In genomic region chr1:101108123-101108522, GRCh38 we compare ENCODE assay signal across 18 cellular contexts.
A peak's percentile ranks its signal among the peaks of the same experiment; 100 is the strongest.
DNase-seq lines count a peak whose midpoint lies in the region; ATAC-seq and TF ChIP-seq lines count a peak whose summit lies in the region.
"Had no signal": no experiment of that assay in that cellular context is flagged by ENCODE, and none has a peak within 500 bp of the region (broad histone marks: within the 10 kb centered on the region; RNA-seq: fewer than 3 reads in every experiment).

No MANE protein-coding gene starts in this region.

- no peak for TF ChIP-seq CTCF in Loucy (conservative IDR thresholded peaks at IDR 0.05; ENCODE audit: low read length)
- TF ChIP-seq CTCF in spleen (IDR thresholded peaks at IDR 0.05 in 8 of 11, conservative IDR thresholded peaks at IDR 0.05 in 3 of 11) = no peak

- peaks cover 2% of the 10 kb centered on the region for H3K9me3 Mint-ChIP-seq in activated naive CD4-positive, alpha-beta T cell treated with anti-CD3 and anti-CD28 coated beads for 36 hours
- H3K9me3 Mint-ChIP-seq in activated naive CD8-positive, alpha-beta T cell treated with anti-CD3 and anti-CD28 coated beads, Interleukin-2, amount 50 U/mL, for 24 hours = peaks cover 15% of the 10 kb centered on the region
- H3K9me3 Mint-ChIP-seq: nephron progenitor cell had no signal

- DNase-seq in activated naive CD4-positive, alpha-beta T cell treated with anti-CD3 and anti-CD28 coated beads for 36 hours = peak; percentile 53
- DNase-seq in activated naive CD4-positive, alpha-beta T cell (lab: John Stamatoyannopoulos, UW) = no peak
- peak; percentile 20 for DNase-seq in activated naive CD8-positive, alpha-beta T cell treated with anti-CD3 and anti-CD28 coated beads, Interleukin-2, amount 50 U/mL, for 24 hours
- DNase-seq in spleen = no peak
- DNase-seq in cerebellum (ENCODE audit: low spot score) = no peak
- DNase-seq: DND-41; effector memory CD4-positive, alpha-beta T cell; heart right ventricle; mesenchymal stem cell; NCI-H1436 treated with DMSO at 0.1 percent for 48 hours; NCI-H226; nephron progenitor cell; RPMI8226 had no signal

- peak overlapping the region; percentile 52 for H3K4me2 ChIP-seq in Loucy (ENCODE audit: low read depth, low read length, poor library complexity, severe bottlenecking)

- no peak for TF ChIP-seq POLR2A in spleen (IDR thresholded peaks at IDR 0.05)

- no peaks in the 10 kb centered on the region for H3K27me3 Mint-ChIP-seq in activated naive CD4-positive, alpha-beta T cell treated with anti-CD3 and anti-CD28 coated beads for 36 hours (ENCODE audit: low read depth)
- H3K27me3 Mint-ChIP-seq in activated naive CD8-positive, alpha-beta T cell treated with anti-CD3 and anti-CD28 coated beads, Interleukin-2, amount 50 U/mL, for 24 hours = no peaks in the 10 kb centered on the region

- H3K79me2 ChIP-seq in Loucy (ENCODE audit: insufficient read depth, low read length) = no peaks in the 10 kb centered on the region

- no peaks in the 10 kb centered on the region for H4K20me1 ChIP-seq in Loucy (ENCODE audit: insufficient read depth, low read length, poor library complexity, severe bottlenecking)

- H3K4me3 ChIP-seq in Loucy (ENCODE audit: low read length, poor library complexity, severe bottlenecking) (no peak overlapping the region), spleen (no peak overlapping the region)
- H3K4me3 ChIP-seq: cardiac muscle cell, heart right ventricle, suprapubic skin had no signal

- H3F3A ChIP-seq in Loucy (ENCODE audit: low read depth) = peaks cover 12% of the 10 kb centered on the region; the same call in 1 of the 2 replicates

- no peak overlapping the region for H3K9ac ChIP-seq in Loucy (ENCODE audit: low read depth, low read length, poor library complexity, severe bottlenecking)

- ATAC-seq in activated naive CD8-positive, alpha-beta T cell treated with anti-CD3 and anti-CD28 coated beads, Interleukin-2, amount 50 U/mL, for 24 hours = peak; percentile 88
- no peak for ATAC-seq in GM18519 (IDR thresholded peaks at IDR 0.05; ENCODE audit: low FRiP score, unreplicated experiment)
- no peak for ATAC-seq in GM18873 (IDR thresholded peaks at IDR 0.05; ENCODE audit: low FRiP score, unreplicated experiment)

- H3K4me1 ChIP-seq in Loucy (ENCODE audit: insufficient read depth, low read length, poor library complexity, severe bottlenecking) = peaks cover 45% of the 10 kb centered on the region
- peaks cover 11 to 41% (median 29%) of the 10 kb centered on the region in 6 donors for H3K4me1 ChIP-seq in spleen
- H3K4me1 ChIP-seq: suprapubic skin had no signal

- intact Hi-C loops in activated naive CD4-positive, alpha-beta T cell treated with anti-CD3 and anti-CD28 coated beads for 36 hours (cut with micrococcal nuclease) = no loop called here
- intact Hi-C loops in spleen (cut with DNase I; ENCODE audit: low total_unique reads) = no loop called here

- H3K27ac ChIP-seq in spleen = peak overlapping the region in 6 of 8 donors; percentile 15 to 68 (median 44)
- H3K27ac ChIP-seq: cardiac muscle cell, suprapubic skin had no signal

- H3K9me2 ChIP-seq in Loucy (replicated peaks; ENCODE audit: low read depth, low read length) = no peaks in the 10 kb centered on the region

- no peaks in the 10 kb centered on the region for H3K36me3 Mint-ChIP-seq in activated naive CD4-positive, alpha-beta T cell treated with anti-CD3 and anti-CD28 coated beads for 36 hours (ENCODE audit: low read depth)
- H3K36me3 Mint-ChIP-seq in activated naive CD8-positive, alpha-beta T cell treated with anti-CD3 and anti-CD28 coated beads, Interleukin-2, amount 50 U/mL, for 24 hours (ENCODE audit: low read depth) = peaks cover 4% of the 10 kb centered on the region

- peaks cover 48% of the 10 kb centered on the region for H3K4me1 Mint-ChIP-seq in activated naive CD4-positive, alpha-beta T cell treated with anti-CD3 and anti-CD28 coated beads for 36 hours (ENCODE audit: low read depth)
- peaks cover 55% of the 10 kb centered on the region for H3K4me1 Mint-ChIP-seq in activated naive CD8-positive, alpha-beta T cell treated with anti-CD3 and anti-CD28 coated beads, Interleukin-2, amount 50 U/mL, for 24 hours

- H3K4me3 Mint-ChIP-seq in activated naive CD4-positive, alpha-beta T cell treated with anti-CD3 and anti-CD28 coated beads for 36 hours = no peak overlapping the region
- no peak overlapping the region for H3K4me3 Mint-ChIP-seq in activated naive CD8-positive, alpha-beta T cell treated with anti-CD3 and anti-CD28 coated beads, Interleukin-2, amount 50 U/mL, for 24 hours
- H3K4me3 Mint-ChIP-seq: nephron progenitor cell had no signal

- H3K9me3 ChIP-seq in Loucy (ENCODE audit: insufficient read depth, low read depth, low read length) = no peaks in the 10 kb centered on the region
- no peaks in the 10 kb centered on the region for H3K9me3 ChIP-seq in spleen
- H3K9me3 ChIP-seq: suprapubic skin had no signal

- no peaks in the 10 kb centered on the region for H3K27me3 ChIP-seq in Loucy (ENCODE audit: insufficient read depth, low read length, poor library complexity, severe bottlenecking)
- no peaks in the 10 kb centered on the region for H3K27me3 ChIP-seq in spleen (replicated peaks in 1 of 7)
- H3K27me3 ChIP-seq: cardiac muscle cell, heart right ventricle, suprapubic skin had no signal

- CTCF ChIA-PET in activated naive CD4-positive, alpha-beta T cell treated with anti-CD3 and anti-CD28 coated beads for 36 hours (lab: Charles Lee) = no interaction called here

- H3K27ac Mint-ChIP-seq in activated naive CD4-positive, alpha-beta T cell treated with anti-CD3 and anti-CD28 coated beads for 36 hours = no peak overlapping the region
- no peak overlapping the region for H3K27ac Mint-ChIP-seq in activated naive CD8-positive, alpha-beta T cell treated with anti-CD3 and anti-CD28 coated beads, Interleukin-2, amount 50 U/mL, for 24 hours
- H3K27ac Mint-ChIP-seq: nephron progenitor cell had no signal

- H3K36me3 ChIP-seq in Loucy (ENCODE audit: insufficient read depth, low read length) = no peaks in the 10 kb centered on the region
- no peaks in the 10 kb centered on the region for H3K36me3 ChIP-seq in spleen
- H3K36me3 ChIP-seq: cardiac muscle cell, heart right ventricle, suprapubic skin had no signal

- 74 to 83% (median 75%) methylated on average over 3 of the region's 3 CpGs for WGBS in spleen, 5 donors

- H2AFZ ChIP-seq in Loucy (ENCODE audit: low read length) = no peak overlapping the region; the same call in 1 of the 2 replicates

Comparison
In these comparisons a context has a peak if more than half of its experiments do, and no peak if none do; other contexts are left out.
1. DNase-seq: peak in activated naive CD4-positive, alpha-beta T cell treated with anti-CD3 and anti-CD28 coated beads for 36 hours (single experiment) and activated naive CD8-positive, alpha-beta T cell treated with anti-CD3 and anti-CD28 coated beads, Interleukin-2, amount 50 U/mL, for 24 hours (single experiment); none in activated naive CD4-positive, alpha-beta T cell (0 of 4), spleen (single experiment) and cerebellum (single experiment).